ENCODE assay signal across 9 cellular contexts in genomic region chr4:109323348-109323747, GRCh38. TPM values are rescaled to one million over a fixed set of nuclear protein-coding genes. Genes with fewer than 3 reads are reported as not detected.
"Had no signal": no experiment of that assay in that cellular context is flagged by ENCODE, and none has a peak within 500 bp of the region (broad histone marks: within the 10 kb centered on the region; RNA-seq: fewer than 3 reads in every experiment).

No MANE protein-coding gene starts in this region.

- H3K4me3 ChIP-seq: GM12878 had no signal

- DNase-seq: GDM1, GF-D8 had no signal

- FAIRE-seq: G401.6, GM12878, GM12891, GM12892, GM18507, GM19239 had no signal

RNA-seq across cellular contexts. Expression of gene COL25A1, which starts 20.9 kb away (rescaled TPM):
- total RNA-seq: G401 had no signal
